In the genomic region with DNA sequence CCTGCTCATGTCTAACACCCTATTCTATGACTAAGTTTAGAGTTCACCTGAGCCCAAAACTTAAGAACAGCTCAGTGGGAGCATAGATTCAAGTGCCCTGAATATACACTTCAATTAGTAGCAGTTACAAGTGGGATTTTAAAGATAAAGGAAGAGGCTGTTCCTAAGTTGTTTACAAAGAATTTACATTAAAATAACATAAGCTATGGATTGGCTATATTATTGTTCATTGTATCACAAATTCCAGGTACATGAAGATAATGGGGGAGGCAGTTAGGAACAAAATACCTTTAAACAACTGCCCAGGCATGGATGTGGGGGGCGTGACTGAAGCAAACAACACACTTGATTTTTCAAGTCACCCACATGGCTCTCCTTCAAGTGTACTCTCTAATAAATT, we compare ENCODE assay signal across 19 cellular contexts. TPM values are rescaled to one million over a fixed set of nuclear protein-coding genes. Genes with fewer than 3 reads are reported as not detected.
DNase-seq lines count a peak whose midpoint lies in the region; ATAC-seq and TF ChIP-seq lines count a peak whose summit lies in the region.
"Had no signal": no experiment of that assay in that cellular context is flagged by ENCODE, and none has a peak within 500 bp of the region (broad histone marks: within the 10 kb centered on the region; RNA-seq: fewer than 3 reads in every experiment).

No MANE protein-coding gene starts in this region.

- no peak overlapping the region for H3K27ac ChIP-seq in endodermal cell (ENCODE audit: low read depth, low read length)
- H3K27ac ChIP-seq in iPS-20b (ENCODE audit: low read length): no peak overlapping the region
- peak overlapping the region; percentile 49 to 58 for H3K27ac ChIP-seq in uterus
- H3K27ac ChIP-seq: 22Rv1, GM23248 had no signal

- H3K27me3 Mint-ChIP-seq in endodermal cell (ENCODE audit: insufficient read depth): no peaks in the 10 kb centered on the region

- no peak overlapping the region for H3K9ac ChIP-seq in endodermal cell (ENCODE audit: extremely low read depth, low read length, poor library complexity, severe bottlenecking)
- H3K9ac ChIP-seq in iPS-20b (ENCODE audit: low read depth, low read length): 0 out of 2 replicates have a peak overlapping the region, but pooled peaks have one; percentile 21
- H3K9ac ChIP-seq: GM23248 had no signal

- peaks cover 22% of the 10 kb centered on the region for H3K4me1 Mint-ChIP-seq in endodermal cell

- H3K9me3 Mint-ChIP-seq in endodermal cell: peaks cover 6% of the 10 kb centered on the region
- H3K9me3 Mint-ChIP-seq: CD8-positive, alpha-beta T cell had no signal

- H3K27me3 ChIP-seq in endodermal cell (ENCODE audit: control insufficient read depth, insufficient read depth, low read length, poor library complexity, severe bottlenecking) (no peaks in the 10 kb centered on the region), iPS-20b (ENCODE audit: insufficient read depth, low read length) (peaks cover 18% of the 10 kb centered on the region; the same call in 1 of the 2 replicates), uterus (no peaks in the 10 kb centered on the region)

- TF ChIP-seq CTCF in endodermal cell (conservative IDR thresholded peaks at IDR 0.05) (no peak), uterus (IDR thresholded peaks at IDR 0.05) (no peak)

- H3K27ac Mint-ChIP-seq in endodermal cell: no peak overlapping the region
- H3K27ac Mint-ChIP-seq: CD14-positive monocyte had no signal

- H3K9me3 ChIP-seq in endodermal cell (ENCODE audit: control insufficient read depth, low read length): peaks cover under 1% of the 10 kb centered on the region
- no peaks in the 10 kb centered on the region for H3K9me3 ChIP-seq in iPS-20b (ENCODE audit: insufficient read depth, low read depth, low read length)
- H3K9me3 ChIP-seq in uterus: no peaks in the 10 kb centered on the region
- H3K9me3 ChIP-seq: HAP-1 had no signal

- H3K4me3 Mint-ChIP-seq in endodermal cell: no peak overlapping the region
- H3K4me3 Mint-ChIP-seq: CD14-positive monocyte; CD8-positive, alpha-beta T cell had no signal

- 93 to 100% methylated on average over 1 of the region's 1 CpG for WGBS in endodermal cell (ENCODE audit: insufficient coverage in 1 of 2, insufficient read length in 1 of 2), 2 experiments

- peaks cover 47% of the 10 kb centered on the region for H3K36me3 Mint-ChIP-seq in endodermal cell (ENCODE audit: low read depth)

- H3K4me3 ChIP-seq in endodermal cell (ENCODE audit: low read length) (peak overlapping the region; percentile 36), iPS-20b (ENCODE audit: low read length) (peak overlapping the region; percentile 10; the same call in 1 of the 2 replicates), uterus (no peak overlapping the region)
- H3K4me3 ChIP-seq: GM23248, HAP-1 had no signal

- H3K4me1 ChIP-seq in endodermal cell (ENCODE audit: control insufficient read depth, insufficient read depth, low read length): peaks cover 10% of the 10 kb centered on the region
- peaks cover 14% of the 10 kb centered on the region; the same call in 1 of the 2 replicates for H3K4me1 ChIP-seq in iPS-20b (ENCODE audit: insufficient read depth, low read length)
- no peaks in the 10 kb centered on the region for H3K4me1 ChIP-seq in uterus

- H3K36me3 ChIP-seq in endodermal cell (ENCODE audit: control insufficient read depth, insufficient read depth, low read length): peaks cover 12% of the 10 kb centered on the region
- no peaks in the 10 kb centered on the region for H3K36me3 ChIP-seq in iPS-20b (ENCODE audit: insufficient read depth, low read depth, low read length)
- H3K36me3 ChIP-seq in uterus: no peaks in the 10 kb centered on the region
- H3K36me3 ChIP-seq: HAP-1 had no signal

- peak; percentile 4 for DNase-seq in NCI-H1694 treated with DMSO at 0.1 percent for 48 hours (lab: John Stamatoyannopoulos, UW)
- DNase-seq in NCI-H1694 (lab: John Stamatoyannopoulos, UW): no peak
- no peak for DNase-seq in endodermal cell
- no peak for DNase-seq in uterus
- no peak for DNase-seq in dedifferentiated amniotic fluid mesenchymal stem cell (ENCODE audit: extremely low spot score)
- DNase-seq in NCI-H187 treated with DMSO at 0.1 percent for 48 hours (lab: John Stamatoyannopoulos, UW): no peak
- DNase-seq in Right ventricle myocardium superior: no peak
- DNase-seq: COR-L47, DND-41, GDM1, GM23248 had no signal

- TF ChIP-seq POLR2A in uterus (IDR thresholded peaks at IDR 0.05): no peak

- intact Hi-C loops in uterus (cut with DNase I; ENCODE audit: low total_unique reads): no loop called here
- intact Hi-C loops in Right ventricle myocardium superior (cut with DNase I): no loop called here

- ATAC-seq in Right ventricle myocardium superior (ENCODE audit: poor library complexity): no peak
- ATAC-seq: CD8-positive, alpha-beta T cell had no signal

RNA-seq across cellular contexts. Expression of gene ROPN1B, which starts 52.7 kb away (rescaled TPM):
- total RNA-seq in endodermal cell (not detected), uterus (under 1 TPM in 1 of 4 donors, not detected in 3; 0.70 TPM), Right ventricle myocardium superior (4.6 TPM)
- 0.71 TPM for polyA plus RNA-seq in endodermal cell (2013, experiment 1 of 2)
- 0.70 TPM for polyA plus RNA-seq in endodermal cell (2013, experiment 2 of 2)
- total RNA-seq: A673; CD8-positive, alpha-beta T cell; GM23248; HT1080 had no signal
- polyA plus RNA-seq: BJ, CD14-positive monocyte, GM23248 had no signal

Comparison
In these comparisons a context has a peak if more than half of its experiments do, and no peak if none do; other contexts are left out.
1. H3K27ac ChIP-seq: peak in uterus (2 of 2); none in endodermal cell (single experiment) and iPS-20b (single experiment).
2. H3K4me3 ChIP-seq: peak in endodermal cell (single experiment) and iPS-20b (single experiment); none in uterus (0 of 2).